Comparison of ENCODE assay signal across 1 cellular context in genomic region chr17:39306028-39306427, GRCh38.
TF ChIP-seq lines count a peak whose summit lies in the region.

No MANE protein-coding gene starts in this region.

TF ChIP-seq in GM23338, 12 proteins besides CTCF, POLR2A, EP300 and RAD21 (continued from another document):
- no peak for TF ChIP-seq ZNF462 (CRISPR knock-in tag; IDR thresholded peaks at IDR 0.05)
- TF ChIP-seq ZNF331 (CRISPR knock-in tag; IDR thresholded peaks at IDR 0.05; ENCODE audit: low read depth): no peak
